32 cellular contexts compared by ENCODE assay signal in genomic region chr20:63311186-63311832, GRCh38. TPM values are rescaled to one million over a fixed set of nuclear protein-coding genes. Genes with fewer than 3 reads are reported as not detected.
"Had no signal": no experiment of that assay in that cellular context is flagged by ENCODE, and none has a peak within 500 bp of the region (broad histone marks: within the 10 kb centered on the region; RNA-seq: fewer than 3 reads in every experiment).

No MANE protein-coding gene starts in this region.

- DNase-seq: islet precursor cell; lower lobe of right lung; mammary epithelial cell; mesenchymal stem cell; occipital lobe; right lobe of liver; stimulated activated CD4-positive, alpha-beta T cell treated with anti-CD3 and anti-CD28 coated beads, Interleukin-1b, Interleukin-23, amount 100 ng/mL, for 48 hours; stimulated activated CD4-positive, alpha-beta T cell treated with anti-CD3 and anti-CD28 coated beads, Interleukin-2, amount 100 ng/mL, for 48 hours; stimulated activated CD4-positive, alpha-beta T cell treated with anti-CD3 and anti-CD28 coated beads, Interleukin-4, amount 100 ng/mL, for 4 hours; stimulated activated CD8-positive, alpha-beta memory T cell treated with anti-CD3 and anti-CD28 coated beads, Interleukin-4, amount 100 ng/mL, for 48 hours; stimulated activated naive CD4-positive, alpha-beta T cell treated with Interleukin-2 at 50 U/mL for 16 hours; stimulated activated naive CD8-positive, alpha-beta T cell treated with anti-CD3 and anti-CD28 coated beads, Interleukin-15, amount 100 ng/mL, for 72 hours; substantia nigra had no signal

- H3K27me3 ChIP-seq: hepatocyte, neutrophil, right lobe of liver, vagina had no signal

- H3K4me3 Mint-ChIP-seq: naive thymus-derived CD8-positive, alpha-beta T cell; neural crest cell; stimulated activated memory B cell treated with anti-CD40 and anti-IgM and Interleukin-4, amounts not matched to agents 10 μg/mL and 1 μg/mL and 100 μg/mL, for 72 hours; stimulated activated naive CD8-positive, alpha-beta T cell treated with anti-CD3 and anti-CD28 coated beads, Interleukin-15, amount 100 ng/mL, for 72 hours had no signal

- H3K27ac Mint-ChIP-seq: stimulated activated memory B cell treated with anti-CD40 and anti-IgM and Interleukin-4, amounts not matched to agents 10 μg/mL and 1 μg/mL and 100 μg/mL, for 72 hours; stimulated activated naive CD8-positive, alpha-beta T cell treated with anti-CD3 and anti-CD28 coated beads, Interleukin-15, amount 100 ng/mL, for 72 hours had no signal

- H3K4me3 ChIP-seq: hepatocyte, lower lobe of right lung, psoas muscle, right lobe of liver, smooth muscle cell, tibial nerve, upper lobe of left lung, vagina had no signal

- H3K9ac ChIP-seq: parathyroid adenoma had no signal

- H3K4me2 ChIP-seq: hepatocyte, smooth muscle cell had no signal

- H3K4me1 ChIP-seq: psoas muscle, right lobe of liver, vagina had no signal

- H3K9me3 Mint-ChIP-seq: naive thymus-derived CD8-positive, alpha-beta T cell; nephron; neural crest cell; stimulated activated memory B cell treated with anti-CD40 and anti-IgM and Interleukin-4, amounts not matched to agents 10 μg/mL and 1 μg/mL and 100 μg/mL, for 72 hours; stimulated activated naive CD8-positive, alpha-beta T cell treated with anti-CD3 and anti-CD28 coated beads, Interleukin-15, amount 100 ng/mL, for 72 hours had no signal

- H3K4me1 Mint-ChIP-seq: stimulated activated memory B cell treated with anti-CD40 and anti-IgM and Interleukin-4, amounts not matched to agents 10 μg/mL and 1 μg/mL and 100 μg/mL, for 72 hours had no signal

- H3K27ac ChIP-seq: hepatocyte, lower lobe of right lung, neutrophil, parathyroid adenoma, psoas muscle, right lobe of liver, tibial nerve, upper lobe of left lung, vagina had no signal

- ATAC-seq: left lobe of liver; lower lobe of right lung; naive thymus-derived CD8-positive, alpha-beta T cell; psoas muscle; right lobe of liver; stimulated activated memory B cell treated with anti-CD40 and anti-IgM and Interleukin-4, amounts not matched to agents 10 μg/mL and 1 μg/mL and 100 μg/mL, for 72 hours; stimulated activated naive CD8-positive, alpha-beta T cell treated with anti-CD3 and anti-CD28 coated beads, Interleukin-15, amount 100 ng/mL, for 72 hours had no signal

- H3K9me3 ChIP-seq: lower lobe of right lung, neutrophil, psoas muscle, right lobe of liver, tibial nerve, upper lobe of left lung, vagina had no signal

- H3K36me3 Mint-ChIP-seq: naive thymus-derived CD8-positive, alpha-beta T cell; stimulated activated memory B cell treated with anti-CD40 and anti-IgM and Interleukin-4, amounts not matched to agents 10 μg/mL and 1 μg/mL and 100 μg/mL, for 72 hours had no signal

- H3K36me3 ChIP-seq: lower lobe of right lung, neutrophil, right lobe of liver, tibial nerve, upper lobe of left lung, vagina had no signal

RNA-seq across cellular contexts. Expression of gene COL20A1, which starts 18.3 kb away (rescaled TPM):
- total RNA-seq: hepatocyte, kidney epithelial cell, left lobe of liver, liver, lower lobe of right lung, mammary epithelial cell, osteocyte, psoas muscle, right lobe of liver, vagina had no signal
- polyA plus RNA-seq: hepatocyte; liver; mammary epithelial cell; naive thymus-derived CD8-positive, alpha-beta T cell; urinary bladder had no signal

RNA-seq across cellular contexts. Expression of gene CHRNA4, which starts 49.8 kb away (rescaled TPM):
- total RNA-seq: hepatocyte; kidney epithelial cell; lower lobe of right lung; mammary epithelial cell; mucosa of gallbladder; naive thymus-derived CD8-positive, alpha-beta T cell; osteocyte; posterior vena cava; smooth muscle cell had no signal
- polyA plus RNA-seq: mammary epithelial cell; naive thymus-derived CD8-positive, alpha-beta T cell; urinary bladder had no signal

RNA-seq across cellular contexts. Expression of gene NKAIN4, which starts 57.0 kb away (rescaled TPM):
- total RNA-seq: left lobe of liver; lower lobe of right lung; mucosa of gallbladder; naive thymus-derived CD8-positive, alpha-beta T cell; posterior vena cava; psoas muscle; right lobe of liver; vagina had no signal
- polyA plus RNA-seq: liver; mammary epithelial cell; naive thymus-derived CD8-positive, alpha-beta T cell; psoas muscle had no signal
